Comparison of ENCODE assay signal across 12 cellular contexts in the genomic region with DNA sequence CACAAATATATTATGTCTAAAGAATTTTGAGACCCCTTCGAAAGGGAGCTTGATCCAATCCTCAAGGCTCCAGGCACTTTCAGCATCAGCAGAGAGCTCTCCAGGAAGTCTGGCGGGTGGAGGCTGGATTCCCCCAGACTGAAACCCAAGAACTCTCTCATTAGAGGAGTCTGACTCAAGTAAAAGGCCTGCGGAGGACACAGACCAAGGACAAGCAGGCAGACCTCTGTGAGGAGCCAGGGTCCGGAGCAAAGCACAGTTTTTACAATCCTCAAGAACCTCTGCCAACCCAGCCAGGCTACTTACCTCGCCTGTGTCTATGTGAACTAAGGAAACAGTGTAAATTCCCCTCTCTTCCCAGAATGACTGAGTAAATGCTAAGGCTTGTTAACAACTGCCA.
DNase-seq lines count a peak whose midpoint lies in the region; ATAC-seq and TF ChIP-seq lines count a peak whose summit lies in the region.
"Had no signal": no experiment of that assay in that cellular context is flagged by ENCODE, and none has a peak within 500 bp of the region (broad histone marks: within the 10 kb centered on the region; RNA-seq: fewer than 3 reads in every experiment).

No MANE protein-coding gene starts in this region.

- H3K36me3 ChIP-seq in lower lobe of right lung (no peaks in the 10 kb centered on the region), stomach (no peaks in the 10 kb centered on the region)
- H3K36me3 ChIP-seq: gastrocnemius medialis, pancreas had no signal

- H3K4me3 Mint-ChIP-seq in HFFc6 (peak overlapping the region; percentile 50), chondrocyte (ENCODE audit: unreplicated experiment) (peak overlapping the region; percentile 37)

- ATAC-seq in lower lobe of right lung (peak; percentile 44 to 51), GM21619 (IDR thresholded peaks at IDR 0.05; ENCODE audit: unreplicated experiment) (no peak)

- H3K9me3 ChIP-seq in lower lobe of right lung (no peaks in the 10 kb centered on the region), stomach (no peaks in the 10 kb centered on the region)
- H3K9me3 ChIP-seq: gastrocnemius medialis, pancreas had no signal

- TF ChIP-seq POLR2A in stomach (IDR thresholded peaks at IDR 0.05) = no peak

- peak overlapping the region; percentile 80 for H3K27ac Mint-ChIP-seq in HFFc6
- peak overlapping the region; percentile 93 for H3K27ac Mint-ChIP-seq in chondrocyte (ENCODE audit: unreplicated experiment)

- H3K27me3 ChIP-seq in lower lobe of right lung (ENCODE audit: low read depth) (no peaks in the 10 kb centered on the region), stomach (no peaks in the 10 kb centered on the region)
- H3K27me3 ChIP-seq: gastrocnemius medialis, pancreas had no signal

- H3K36me3 Mint-ChIP-seq in HFFc6 (ENCODE audit: low read depth) = peaks cover 54% of the 10 kb centered on the region
- peaks cover 15% of the 10 kb centered on the region for H3K36me3 Mint-ChIP-seq in chondrocyte (ENCODE audit: low read depth)

- peaks cover 2% of the 10 kb centered on the region; the same call in 1 of the 2 replicates for H3K27me3 Mint-ChIP-seq in HFFc6 (ENCODE audit: insufficient read depth)
- H3K27me3 Mint-ChIP-seq in chondrocyte (ENCODE audit: low read depth) = no peaks in the 10 kb centered on the region

- WGBS in stomach, 5 donors = 54 to 62% (median 56%) methylated on average over 5 of the region's 5 CpGs

- H3K4me1 ChIP-seq in lower lobe of right lung (peaks cover 6% of the 10 kb centered on the region), stomach (peaks cover 0 to 32% (median 20%) of the 10 kb centered on the region in 4 donors)
- H3K4me1 ChIP-seq: gastrocnemius medialis, pancreas had no signal

- H3K4me3 ChIP-seq in lower lobe of right lung (no peak overlapping the region), stomach (no peak overlapping the region)
- H3K4me3 ChIP-seq: gastrocnemius medialis, pancreas had no signal

- H3K27ac ChIP-seq in lower lobe of right lung = no peak overlapping the region
- H3K27ac ChIP-seq in stomach = peak overlapping the region in 4 of 5 donors; percentile 22 to 57 (median 40)
- H3K27ac ChIP-seq: pancreas had no signal

- no peak for TF ChIP-seq CTCF in HFFc6 (IDR thresholded peaks at IDR 0.05)
- TF ChIP-seq CTCF in chondrocyte (IDR thresholded peaks at IDR 0.05) = no peak
- TF ChIP-seq CTCF in lower lobe of right lung (IDR thresholded peaks at IDR 0.05) = no peak
- TF ChIP-seq CTCF in stomach (IDR thresholded peaks at IDR 0.05) = no peak

- peaks cover 100% of the 10 kb centered on the region for H3K4me1 Mint-ChIP-seq in HFFc6 (ENCODE audit: low read depth)
- H3K4me1 Mint-ChIP-seq in chondrocyte (ENCODE audit: low read depth) = peaks cover 98% of the 10 kb centered on the region

- no peak for TF ChIP-seq EP300 in stomach (IDR thresholded peaks at IDR 0.05)

- intact Hi-C loops in lower lobe of right lung (cut with DNase I) (no loop called here), stomach (cut with DNase I; ENCODE audit: low total_unique reads) (no loop called here)

- H3K9me3 Mint-ChIP-seq in HFFc6 (no peaks in the 10 kb centered on the region), chondrocyte (ENCODE audit: low read depth) (no peaks in the 10 kb centered on the region)

- DNase-seq in HFFc6 (peak; percentile 81), chondrocyte (ENCODE audit: low spot score) (no peak), lower lobe of right lung (no peak), stomach (no peak), OCI-M1 (lab: John Stamatoyannopoulos, UW) (no peak), GOT3 (lab: John Stamatoyannopoulos, UW) (no peak), NCI-H2171 (lab: John Stamatoyannopoulos, UW) (no peak)
- DNase-seq: gastrocnemius medialis; KG1; pancreas; stimulated activated CD8-positive, alpha-beta memory T cell treated with anti-CD3 and anti-CD28 coated beads, Interleukin-4, amount 100 ng/mL, for 48 hours had no signal
